25 cellular contexts compared by ENCODE assay signal in genomic region chr2:138157372-138157771, GRCh38.
"Had no signal": no experiment of that assay in that cellular context is flagged by ENCODE, and none has a peak within 500 bp of the region (broad histone marks: within the 10 kb centered on the region; RNA-seq: fewer than 3 reads in every experiment).

No MANE protein-coding gene starts in this region.

- H3K4me3 ChIP-seq: K562 had no signal

- H3K9ac ChIP-seq: KMS-11, SK-N-SH had no signal

- H3K4me2 ChIP-seq: KMS-11, SK-N-SH had no signal

- H3K27ac ChIP-seq: KMS-11, RWPE1 had no signal

- DNase-seq: Kasumi-1; MV-4-11; NCI-H1048; NCI-H1105; NCI-H1417; NCI-H1436 treated with DMSO at 0.1 percent for 48 hours; NCI-H187; NCI-H2029; NCI-H2081 treated with DMSO at 0.1 percent for 48 hours; NCI-H2171; NCI-H226; NCI-H446; NCI-H510A; NCI-H524 treated with DMSO at 0.1 percent for 48 hours; NCI-H774; NK-92 treated with Interleukin-12 subunit alpha and Interleukin-12 subunit beta, amount 100 ng/mL, for 24 hours; PC-3; SHP77; SK-N-SH; T-helper 1 cell; T-helper 17 cell had no signal

- H3K9me3 ChIP-seq: SK-N-SH had no signal

- ATAC-seq: K562, Panc1, PC-3, T-helper 17 cell had no signal
